In genomic region chr9:84340535-84340934, GRCh38 we compare ENCODE assay signal across 1 cellular context.
TF ChIP-seq lines count a peak whose summit lies in the region.

SLC28A3 (minus strand) TSS chr9:84340758; CDS start chr9:84340633, 125 bp downstream.

TF ChIP-seq in H1, 55 proteins besides CTCF, POLR2A, EP300 and RAD21:
- TF ChIP-seq SAP30 (IDR thresholded peaks at IDR 0.05; ENCODE audit: insufficient read depth, insufficient replicate concordance, low read length), result no peak
- no peak for TF ChIP-seq ASH2L (IDR thresholded peaks at IDR 0.05; ENCODE audit: low read length)
- TF ChIP-seq USF2 (IDR thresholded peaks at IDR 0.05; ENCODE audit: low read length), result no peak
- TF ChIP-seq NRF1 (IDR thresholded peaks at IDR 0.05; ENCODE audit: low read depth, low read length), result no peak
- TF ChIP-seq CBX8 (IDR thresholded peaks at IDR 0.05; ENCODE audit: borderline replicate concordance, low read depth, low read length), result no peak
- no peak for TF ChIP-seq ZNF274 (IDR thresholded peaks at IDR 0.05; ENCODE audit: borderline replicate concordance, extremely low read depth, low read length)
- no peak for TF ChIP-seq TCF12 (IDR thresholded peaks at IDR 0.05; ENCODE audit: low read depth, low read length)
- no peak for TF ChIP-seq CHD7 (IDR thresholded peaks at IDR 0.05; ENCODE audit: insufficient replicate concordance, low read length)
